Comparison of ENCODE assay signal across 1 cellular context in genomic region chr10:15253951-15254807, GRCh38.
TF ChIP-seq lines count a peak whose summit lies in the region.

No MANE protein-coding gene starts in this region.

TF ChIP-seq in GM23338, 12 proteins besides CTCF, POLR2A, EP300 and RAD21 (continued from another document):
- no peak for TF ChIP-seq ZNF462 (CRISPR knock-in tag; IDR thresholded peaks at IDR 0.05)
- no peak for TF ChIP-seq NANOG (IDR thresholded peaks at IDR 0.05; ENCODE audit: borderline replicate concordance)
- TF ChIP-seq ETS1 (IDR thresholded peaks at IDR 0.05) = no peak
- TF ChIP-seq CREB1 (CRISPR knock-in tag; IDR thresholded peaks at IDR 0.05; ENCODE audit: low read depth) = no peak
- TF ChIP-seq STAT1 (IDR thresholded peaks at IDR 0.05; ENCODE audit: unreplicated experiment) = no peak
TF ChIP-seq in GM23338: peak in this region for 0.
